ENCODE assay signal across 20 cellular contexts in the genomic region with DNA sequence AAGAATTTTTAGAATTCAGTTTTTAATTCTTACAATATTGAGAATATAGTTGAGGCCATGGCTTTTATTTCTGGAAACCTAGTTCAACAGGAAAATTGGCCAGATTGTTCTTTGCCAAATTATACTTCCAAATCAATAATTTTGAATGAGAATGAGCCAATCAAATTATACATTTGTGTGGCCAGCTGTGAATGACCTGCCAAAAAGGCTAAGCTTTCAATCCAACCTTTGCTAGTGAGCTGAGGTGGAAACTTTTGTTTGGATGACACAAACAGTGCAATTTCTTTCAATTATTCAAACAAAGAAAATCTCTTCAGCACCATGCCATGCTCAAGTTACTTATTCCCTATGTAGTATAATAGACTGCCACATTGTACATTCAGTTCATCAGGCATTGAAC.
"Had no signal": no experiment of that assay in that cellular context is flagged by ENCODE, and none has a peak within 500 bp of the region (broad histone marks: within the 10 kb centered on the region; RNA-seq: fewer than 3 reads in every experiment).

No MANE protein-coding gene starts in this region.

- H3K9me3 Mint-ChIP-seq: T-cell had no signal

- H3K27ac Mint-ChIP-seq: T-cell had no signal

- H3K27me3 Mint-ChIP-seq: T-cell had no signal

- H3K4me3 Mint-ChIP-seq: T-cell had no signal

- DNase-seq: IMR-90; Karpas-422; KG1; MG63; NCI-H1092; NCI-H1105 treated with DMSO at 0.1 percent for 48 hours; NCI-H1417 treated with DMSO at 0.1 percent for 48 hours; NCI-H146; NCI-H1694 treated with DMSO at 0.1 percent for 48 hours; NCI-H2081; NCI-H226; NCI-H510A treated with DMSO at 0.1 percent for 48 hours; NCI-H526; NCI-H748 treated with DMSO at 0.1 percent for 48 hours; NK-92 treated with Interleukin-12 subunit alpha and Interleukin-12 subunit beta, amount 100 ng/mL, for 24 hours; PC-3; SHP77; SK-N-SH; SW 1271; T-cell had no signal
